ENCODE assay signal across 2 cellular contexts in the genomic region with DNA sequence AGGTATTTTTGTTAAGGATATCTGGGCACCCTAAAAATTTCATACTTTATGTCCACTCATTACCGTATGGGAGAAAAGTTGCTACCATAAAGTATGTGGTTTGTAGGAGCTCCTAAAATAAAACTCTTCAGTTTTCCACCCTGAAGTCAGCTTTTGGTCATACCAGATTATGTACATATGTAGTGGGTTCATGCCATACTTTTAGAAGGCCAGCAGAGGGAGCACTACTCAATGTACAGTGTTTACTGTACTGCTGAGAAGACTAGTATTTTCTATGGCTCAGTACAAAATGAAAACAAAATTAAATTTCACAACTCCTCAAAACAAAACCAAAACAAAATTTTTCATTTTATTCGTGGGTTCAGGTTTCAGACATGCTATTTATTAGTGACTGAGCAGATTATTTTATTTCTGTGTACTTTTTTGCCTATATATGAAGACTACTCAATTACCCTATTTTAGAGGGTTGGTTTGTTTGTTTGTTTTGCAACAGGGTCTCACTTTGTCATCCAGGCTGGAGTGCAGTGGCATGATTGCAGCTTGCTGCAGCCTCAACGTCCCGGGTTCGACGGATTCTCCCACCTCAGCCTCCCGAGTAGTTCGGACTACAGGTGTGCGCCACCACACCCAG.
TF ChIP-seq lines count a peak whose summit lies in the region.

No MANE protein-coding gene starts in this region.

TF ChIP-seq in SK-N-SH, 30 proteins besides CTCF, POLR2A, EP300 and RAD21:
- peak; percentile 46; the same call in 1 of the 2 replicates for TF ChIP-seq SMC3 (IDR thresholded peaks at IDR 0.05; ENCODE audit: low read depth, low read length)
- no peak for TF ChIP-seq FOXM1 (IDR thresholded peaks at IDR 0.05; ENCODE audit: low read depth)

TF ChIP-seq in K562, 482 proteins besides CTCF, POLR2A, EP300 and RAD21:
- TF ChIP-seq ZNF282 (CRISPR knock-in tag; IDR thresholded peaks at IDR 0.05) (no peak), SMC3 (conservative IDR thresholded peaks at IDR 0.05; ENCODE audit: insufficient read depth, low read depth, low read length) (peak; percentile 33; the same call in 1 of the 2 replicates)
